In genomic region chr12:121764808-121765207, GRCh38 we compare ENCODE assay signal across 2 cellular contexts.
TF ChIP-seq lines count a peak whose summit lies in the region.

No MANE protein-coding gene starts in this region.

TF ChIP-seq in SK-N-SH, 30 proteins besides CTCF, POLR2A, EP300 and RAD21 (continued from another document):
- TF ChIP-seq ZBTB33 (IDR thresholded peaks at IDR 0.05; ENCODE audit: borderline replicate concordance, low read depth) (no peak), RFX5 (IDR thresholded peaks at IDR 0.05; ENCODE audit: low read length) (no peak), USF1 (IDR thresholded peaks at IDR 0.05; ENCODE audit: borderline replicate concordance, low read depth) (no peak), TCF12 (IDR thresholded peaks at IDR 0.05) (no peak), USF2 (IDR thresholded peaks at IDR 0.05; ENCODE audit: borderline replicate concordance, low read depth, low read length) (no peak), SIN3A (IDR thresholded peaks at IDR 0.05; ENCODE audit: borderline replicate concordance, low read depth, low read length) (no peak), CHD2 (IDR thresholded peaks at IDR 0.05; ENCODE audit: low read length, partially characterized antibody) (no peak)
TF ChIP-seq in SK-N-SH: peak in this region for 0.

TF ChIP-seq in SK-N-SH treated with all-trans-retinoic acid at 6 μM for 48 hours, 23 proteins besides CTCF, POLR2A, EP300 and RAD21 (continued from another document):
- no peak for TF ChIP-seq CSRNP3 (CRISPR knock-in tag; IDR thresholded peaks at IDR 0.05)
